In the genomic region with DNA sequence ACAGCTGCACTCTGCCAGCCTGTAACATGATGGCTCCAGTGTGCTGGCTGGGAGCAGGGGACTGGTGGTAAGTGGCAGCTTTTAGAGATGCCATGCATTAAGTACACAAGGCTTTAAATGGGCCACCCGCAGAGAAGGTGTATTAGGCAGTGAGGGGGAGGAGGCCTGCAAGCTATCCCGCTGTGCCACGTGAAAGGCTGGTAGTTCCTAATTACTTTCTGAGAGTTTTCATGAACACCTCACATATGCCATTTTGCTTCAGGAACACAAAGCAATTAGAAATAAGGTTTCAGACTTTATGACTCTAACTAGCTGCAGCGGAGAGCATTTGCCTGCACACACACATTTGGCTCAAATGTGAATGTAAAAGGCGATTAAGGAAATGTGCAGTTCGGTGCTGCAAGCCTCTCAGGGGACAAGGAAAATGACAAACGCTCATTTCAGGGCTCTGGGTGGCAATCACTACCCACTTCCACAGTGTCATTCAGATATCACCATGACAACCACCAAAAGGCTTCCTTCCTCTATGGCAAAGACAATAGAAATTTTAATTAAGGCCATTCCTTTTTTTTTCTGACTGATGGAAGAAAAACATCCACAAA, we compare ENCODE assay signal across 11 cellular contexts.
DNase-seq lines count a peak whose midpoint lies in the region; ATAC-seq and TF ChIP-seq lines count a peak whose summit lies in the region.
"Had no signal": no experiment of that assay in that cellular context is flagged by ENCODE, and none has a peak within 500 bp of the region (broad histone marks: within the 10 kb centered on the region; RNA-seq: fewer than 3 reads in every experiment).

No MANE protein-coding gene starts in this region.

- H3K9ac ChIP-seq in iPS-15b (ENCODE audit: low read depth, low read length), result no peak overlapping the region
- no peak overlapping the region for H3K9ac ChIP-seq in colonic mucosa (ENCODE audit: low read depth in 2 of 2, low read length in 2 of 2)

- ATAC-seq in upper lobe of left lung (ENCODE audit: low FRiP score in 2 of 2), result no peak
- ATAC-seq: naive thymus-derived CD8-positive, alpha-beta T cell had no signal

- no peak overlapping the region for H3K4me2 ChIP-seq in osteoblast (ENCODE audit: insufficient read depth, low read length)

- no peaks in the 10 kb centered on the region for H4K20me1 ChIP-seq in osteoblast (ENCODE audit: insufficient read depth, low read length)

- H3K4me3 ChIP-seq in iPS-15b (ENCODE audit: low read depth, low read length) (peak overlapping the region; percentile 35), WERI-Rb-1 (ENCODE audit: low read depth, low read length) (no peak overlapping the region), upper lobe of left lung (no peak overlapping the region), colonic mucosa (no peak overlapping the region), osteoblast (ENCODE audit: insufficient read depth, low read length) (no peak overlapping the region)
- H3K4me3 ChIP-seq: coronary artery had no signal

- H3K4me1 ChIP-seq in iPS-15b (ENCODE audit: control insufficient read depth, insufficient read depth, low read length) (peaks cover 33% of the 10 kb centered on the region), upper lobe of left lung (no peaks in the 10 kb centered on the region), colonic mucosa (peaks cover 11% of the 10 kb centered on the region), osteoblast (ENCODE audit: insufficient read depth, low read length) (peaks cover 12% of the 10 kb centered on the region)

- H2AFZ ChIP-seq in osteoblast (ENCODE audit: low read length), result no peak overlapping the region

- WGBS in upper lobe of left lung, 2 donors, result 41 to 47% methylated on average over 7 of the region's 7 CpGs

- H3K79me2 ChIP-seq in osteoblast (ENCODE audit: insufficient read depth, low read length), result no peaks in the 10 kb centered on the region

- TF ChIP-seq POLR2A in upper lobe of left lung (IDR thresholded peaks at IDR 0.05), result no peak

- TF ChIP-seq CTCF in WERI-Rb-1 (IDR thresholded peaks at IDR 0.05; ENCODE audit: low read depth, low read length) (no peak), upper lobe of left lung (IDR thresholded peaks at IDR 0.05) (no peak), colonic mucosa (IDR thresholded peaks at IDR 0.05) (no peak), osteoblast (IDR thresholded peaks at IDR 0.05; ENCODE audit: extremely low read depth, low read depth, low read length) (no peak)

- no peaks in the 10 kb centered on the region for H3K9me3 ChIP-seq in iPS-15b (ENCODE audit: control insufficient read depth, insufficient read depth, low read length)
- no peaks in the 10 kb centered on the region for H3K9me3 ChIP-seq in WERI-Rb-1 (ENCODE audit: severe bottlenecking)
- H3K9me3 ChIP-seq in upper lobe of left lung, result no peaks in the 10 kb centered on the region
- no peaks in the 10 kb centered on the region for H3K9me3 ChIP-seq in colonic mucosa
- no peaks in the 10 kb centered on the region for H3K9me3 ChIP-seq in osteoblast (ENCODE audit: low read depth, low read length)

- DNase-seq in DMS79 (lab: John Stamatoyannopoulos, UW) (peak; percentile 91), NCI-H1092 treated with DMSO at 0.1 percent for 48 hours (lab: John Stamatoyannopoulos, UW) (peak; percentile 99), NCI-H748 (lab: John Stamatoyannopoulos, UW; ENCODE audit: unreplicated experiment) (peak; percentile 100), WERI-Rb-1 (no peak), upper lobe of left lung (no peak), colonic mucosa (no peak), osteoblast (ENCODE audit: insufficient read length, low spot score, missing footprints) (no peak)
- DNase-seq: DMS53; naive thymus-derived CD8-positive, alpha-beta T cell had no signal

- intact Hi-C loops in colonic mucosa (cut with DNase I), result no loop called here

- H3K27me3 ChIP-seq in iPS-15b (ENCODE audit: control insufficient read depth, insufficient read depth, low read length) (peaks cover 26% of the 10 kb centered on the region), WERI-Rb-1 (ENCODE audit: insufficient read depth, low read depth, severe bottlenecking) (no peaks in the 10 kb centered on the region), upper lobe of left lung (no peaks in the 10 kb centered on the region), colonic mucosa (no peaks in the 10 kb centered on the region), osteoblast (ENCODE audit: insufficient read depth, low read length) (no peaks in the 10 kb centered on the region)

- H3K36me3 ChIP-seq in iPS-15b (ENCODE audit: control insufficient read depth, insufficient read depth, low read length), result no peaks in the 10 kb centered on the region
- H3K36me3 ChIP-seq in WERI-Rb-1, result no peaks in the 10 kb centered on the region
- no peaks in the 10 kb centered on the region for H3K36me3 ChIP-seq in upper lobe of left lung
- no peaks in the 10 kb centered on the region for H3K36me3 ChIP-seq in colonic mucosa
- no peaks in the 10 kb centered on the region for H3K36me3 ChIP-seq in osteoblast (ENCODE audit: insufficient read depth, low read length)

- no peak for TF ChIP-seq EP300 in upper lobe of left lung (IDR thresholded peaks at IDR 0.05)

- H3K27ac ChIP-seq in WERI-Rb-1, result no peak overlapping the region
- no peak overlapping the region for H3K27ac ChIP-seq in upper lobe of left lung
- no peak overlapping the region for H3K27ac ChIP-seq in colonic mucosa
- H3K27ac ChIP-seq in osteoblast (ENCODE audit: low read depth, low read length), result no peak overlapping the region

Comparison
In these comparisons a context has a peak if more than half of its experiments do, and no peak if none do; other contexts are left out.
1. DNase-seq: peak in DMS79 (single experiment), NCI-H1092 treated with DMSO at 0.1 percent for 48 hours (single experiment) and NCI-H748 (single experiment); none in WERI-Rb-1 (single experiment), upper lobe of left lung (0 of 2), colonic mucosa (single experiment) and osteoblast (single experiment).